In genomic region chr7:8119228-8119627, GRCh38 we compare ENCODE assay signal across 6 cellular contexts.
"Had no signal": no experiment of that assay in that cellular context is flagged by ENCODE, and none has a peak within 500 bp of the region (broad histone marks: within the 10 kb centered on the region; RNA-seq: fewer than 3 reads in every experiment).

No MANE protein-coding gene starts in this region.

- H3K4me3 ChIP-seq: K562 had no signal

- ATAC-seq: K562 had no signal

- DNase-seq: GOT3, H7, HCEC 1CT, IMR-90, KG1 had no signal
